In genomic region chr1:207321045-207321789, GRCh38 we compare ENCODE assay signal across 1 cellular context.
TF ChIP-seq lines count a peak whose summit lies in the region.

Gene CD55 (plus strand): TSS chr1:207321678. CDS start chr1:207321766, 88 bp downstream.

TF ChIP-seq in GM12878, 131 proteins besides CTCF, POLR2A, EP300 and RAD21 (continued from another document and continues in another):
- TF ChIP-seq CHD1 (IDR thresholded peaks at IDR 0.05; ENCODE audit: low read depth, low read length), result no peak
- TF ChIP-seq, protein P1, sequence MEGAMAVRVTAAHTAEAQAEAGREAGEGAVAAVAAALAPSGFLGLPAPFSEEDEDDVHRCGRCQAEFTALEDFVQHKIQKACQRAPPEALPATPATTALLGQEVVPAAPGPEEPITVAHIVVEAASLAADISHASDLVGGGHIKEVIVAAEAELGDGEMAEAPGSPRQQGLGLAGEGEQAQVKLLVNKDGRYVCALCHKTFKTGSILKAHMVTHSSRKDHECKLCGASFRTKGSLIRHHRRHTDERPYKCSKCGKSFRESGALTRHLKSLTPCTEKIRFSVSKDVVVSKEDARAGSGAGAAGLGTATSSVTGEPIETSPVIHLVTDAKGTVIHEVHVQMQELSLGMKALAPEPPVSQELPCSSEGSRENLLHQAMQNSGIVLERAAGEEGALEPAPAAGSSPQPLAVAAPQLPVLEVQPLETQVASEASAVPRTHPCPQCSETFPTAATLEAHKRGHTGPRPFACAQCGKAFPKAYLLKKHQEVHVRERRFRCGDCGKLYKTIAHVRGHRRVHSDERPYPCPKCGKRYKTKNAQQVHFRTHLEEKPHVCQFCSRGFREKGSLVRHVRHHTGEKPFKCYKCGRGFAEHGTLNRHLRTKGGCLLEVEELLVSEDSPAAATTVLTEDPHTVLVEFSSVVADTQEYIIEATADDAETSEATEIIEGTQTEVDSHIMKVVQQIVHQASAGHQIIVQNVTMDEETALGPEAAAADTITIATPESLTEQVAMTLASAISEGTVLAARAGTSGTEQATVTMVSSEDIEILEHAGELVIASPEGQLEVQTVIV (IDR thresholded peaks at IDR 0.05; ENCODE audit: borderline replicate concordance, partially characterized antibody), result no peak
- TF ChIP-seq, protein P2, sequence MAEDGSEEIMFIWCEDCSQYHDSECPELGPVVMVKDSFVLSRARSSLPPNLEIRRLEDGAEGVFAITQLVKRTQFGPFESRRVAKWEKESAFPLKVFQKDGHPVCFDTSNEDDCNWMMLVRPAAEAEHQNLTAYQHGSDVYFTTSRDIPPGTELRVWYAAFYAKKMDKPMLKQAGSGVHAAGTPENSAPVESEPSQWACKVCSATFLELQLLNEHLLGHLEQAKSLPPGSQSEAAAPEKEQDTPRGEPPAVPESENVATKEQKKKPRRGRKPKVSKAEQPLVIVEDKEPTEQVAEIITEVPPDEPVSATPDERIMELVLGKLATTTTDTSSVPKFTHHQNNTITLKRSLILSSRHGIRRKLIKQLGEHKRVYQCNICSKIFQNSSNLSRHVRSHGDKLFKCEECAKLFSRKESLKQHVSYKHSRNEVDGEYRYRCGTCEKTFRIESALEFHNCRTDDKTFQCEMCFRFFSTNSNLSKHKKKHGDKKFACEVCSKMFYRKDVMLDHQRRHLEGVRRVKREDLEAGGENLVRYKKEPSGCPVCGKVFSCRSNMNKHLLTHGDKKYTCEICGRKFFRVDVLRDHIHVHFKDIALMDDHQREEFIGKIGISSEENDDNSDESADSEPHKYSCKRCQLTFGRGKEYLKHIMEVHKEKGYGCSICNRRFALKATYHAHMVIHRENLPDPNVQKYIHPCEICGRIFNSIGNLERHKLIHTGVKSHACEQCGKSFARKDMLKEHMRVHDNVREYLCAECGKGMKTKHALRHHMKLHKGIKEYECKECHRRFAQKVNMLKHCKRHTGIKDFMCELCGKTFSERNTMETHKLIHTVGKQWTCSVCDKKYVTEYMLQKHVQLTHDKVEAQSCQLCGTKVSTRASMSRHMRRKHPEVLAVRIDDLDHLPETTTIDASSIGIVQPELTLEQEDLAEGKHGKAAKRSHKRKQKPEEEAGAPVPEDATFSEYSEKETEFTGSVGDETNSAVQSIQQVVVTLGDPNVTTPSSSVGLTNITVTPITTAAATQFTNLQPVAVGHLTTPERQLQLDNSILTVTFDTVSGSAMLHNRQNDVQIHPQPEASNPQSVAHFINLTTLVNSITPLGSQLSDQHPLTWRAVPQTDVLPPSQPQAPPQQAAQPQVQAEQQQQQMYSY (CRISPR knock-in tag; IDR thresholded peaks at IDR 0.05), result no peak
- no peak for TF ChIP-seq ZBTB33 (IDR thresholded peaks at IDR 0.05)
- peak; percentile 94 for TF ChIP-seq NBN (IDR thresholded peaks at IDR 0.05)
- TF ChIP-seq RELA (IDR thresholded peaks at IDR 0.05; ENCODE audit: borderline replicate concordance, partially characterized antibody), result peak; percentile 56
- no peak for TF ChIP-seq ZBTB11 (CRISPR knock-in tag; IDR thresholded peaks at IDR 0.05)
- peak; percentile 97 for TF ChIP-seq RUNX3 (IDR thresholded peaks at IDR 0.05; ENCODE audit: low read length)
- TF ChIP-seq, protein P3, sequence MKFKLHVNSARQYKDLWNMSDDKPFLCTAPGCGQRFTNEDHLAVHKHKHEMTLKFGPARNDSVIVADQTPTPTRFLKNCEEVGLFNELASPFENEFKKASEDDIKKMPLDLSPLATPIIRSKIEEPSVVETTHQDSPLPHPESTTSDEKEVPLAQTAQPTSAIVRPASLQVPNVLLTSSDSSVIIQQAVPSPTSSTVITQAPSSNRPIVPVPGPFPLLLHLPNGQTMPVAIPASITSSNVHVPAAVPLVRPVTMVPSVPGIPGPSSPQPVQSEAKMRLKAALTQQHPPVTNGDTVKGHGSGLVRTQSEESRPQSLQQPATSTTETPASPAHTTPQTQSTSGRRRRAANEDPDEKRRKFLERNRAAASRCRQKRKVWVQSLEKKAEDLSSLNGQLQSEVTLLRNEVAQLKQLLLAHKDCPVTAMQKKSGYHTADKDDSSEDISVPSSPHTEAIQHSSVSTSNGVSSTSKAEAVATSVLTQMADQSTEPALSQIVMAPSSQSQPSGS (IDR thresholded peaks at IDR 0.05; ENCODE audit: low read length), result 0 out of 2 replicates have a peak, but pooled peaks have one; percentile 42
- TF ChIP-seq JUND (IDR thresholded peaks at IDR 0.05; ENCODE audit: low read depth, low read length), result peak; percentile 17; the same call in 1 of the 2 replicates
- TF ChIP-seq REST (IDR thresholded peaks at IDR 0.05; ENCODE audit: low read depth, low read length), result no peak
- TF ChIP-seq MYC (IDR thresholded peaks at IDR 0.05; ENCODE audit: insufficient read depth, insufficient read length, insufficient replicate concordance, low read length, severe bottlenecking), result peak; percentile 38
- TF ChIP-seq MEF2A (IDR thresholded peaks at IDR 0.05; ENCODE audit: insufficient read depth, low read depth, low read length), result 0 out of 2 replicates have a peak, but pooled peaks have one; percentile 3
- peak; percentile 86 for TF ChIP-seq CREM (IDR thresholded peaks at IDR 0.05; ENCODE audit: low read depth)
- TF ChIP-seq, protein P4, sequence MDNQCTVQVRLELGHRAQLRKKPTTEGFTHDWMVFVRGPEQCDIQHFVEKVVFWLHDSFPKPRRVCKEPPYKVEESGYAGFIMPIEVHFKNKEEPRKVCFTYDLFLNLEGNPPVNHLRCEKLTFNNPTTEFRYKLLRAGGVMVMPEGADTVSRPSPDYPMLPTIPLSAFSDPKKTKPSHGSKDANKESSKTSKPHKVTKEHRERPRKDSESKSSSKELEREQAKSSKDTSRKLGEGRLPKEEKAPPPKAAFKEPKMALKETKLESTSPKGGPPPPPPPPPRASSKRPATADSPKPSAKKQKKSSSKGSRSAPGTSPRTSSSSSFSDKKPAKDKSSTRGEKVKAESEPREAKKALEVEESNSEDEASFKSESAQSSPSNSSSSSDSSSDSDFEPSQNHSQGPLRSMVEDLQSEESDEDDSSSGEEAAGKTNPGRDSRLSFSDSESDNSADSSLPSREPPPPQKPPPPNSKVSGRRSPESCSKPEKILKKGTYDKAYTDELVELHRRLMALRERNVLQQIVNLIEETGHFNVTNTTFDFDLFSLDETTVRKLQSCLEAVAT (IDR thresholded peaks at IDR 0.05), result peak; percentile 98
- TF ChIP-seq ZBED1 (IDR thresholded peaks at IDR 0.05; ENCODE audit: borderline replicate concordance), result 0 out of 2 replicates have a peak, but pooled peaks have one; percentile 47
- TF ChIP-seq IRF4 (IDR thresholded peaks at IDR 0.05; ENCODE audit: low read depth, low read length), result 0 out of 2 replicates have a peak, but pooled peaks have one; percentile 36
- peak; percentile 15; the same call in 1 of the 2 replicates for TF ChIP-seq PKNOX1 (IDR thresholded peaks at IDR 0.05)
- peak; percentile 76; the same call in 1 of the 2 replicates for TF ChIP-seq PML (IDR thresholded peaks at IDR 0.05; ENCODE audit: low read length)
- peak; percentile 82 for TF ChIP-seq SP1 (IDR thresholded peaks at IDR 0.05; ENCODE audit: low read depth, low read length)
- TF ChIP-seq MXI1 (IDR thresholded peaks at IDR 0.05; ENCODE audit: low read depth, low read length), result peak; percentile 93
- TF ChIP-seq CHD4 (IDR thresholded peaks at IDR 0.05), result no peak
- peak; percentile 50; the same call in 1 of the 2 replicates for TF ChIP-seq PAX5 (IDR thresholded peaks at IDR 0.05; ENCODE audit: borderline replicate concordance, low read depth, low read length)
- TF ChIP-seq SMARCA5 (IDR thresholded peaks at IDR 0.05), result peak; percentile 15; the same call in 1 of the 2 replicates
- peak; percentile 88 for TF ChIP-seq POLR2AphosphoS5 (IDR thresholded peaks at IDR 0.05; ENCODE audit: low read length)
- TF ChIP-seq CBFB (IDR thresholded peaks at IDR 0.05; ENCODE audit: low read depth), result peak; percentile 96
- TF ChIP-seq, protein P5, sequence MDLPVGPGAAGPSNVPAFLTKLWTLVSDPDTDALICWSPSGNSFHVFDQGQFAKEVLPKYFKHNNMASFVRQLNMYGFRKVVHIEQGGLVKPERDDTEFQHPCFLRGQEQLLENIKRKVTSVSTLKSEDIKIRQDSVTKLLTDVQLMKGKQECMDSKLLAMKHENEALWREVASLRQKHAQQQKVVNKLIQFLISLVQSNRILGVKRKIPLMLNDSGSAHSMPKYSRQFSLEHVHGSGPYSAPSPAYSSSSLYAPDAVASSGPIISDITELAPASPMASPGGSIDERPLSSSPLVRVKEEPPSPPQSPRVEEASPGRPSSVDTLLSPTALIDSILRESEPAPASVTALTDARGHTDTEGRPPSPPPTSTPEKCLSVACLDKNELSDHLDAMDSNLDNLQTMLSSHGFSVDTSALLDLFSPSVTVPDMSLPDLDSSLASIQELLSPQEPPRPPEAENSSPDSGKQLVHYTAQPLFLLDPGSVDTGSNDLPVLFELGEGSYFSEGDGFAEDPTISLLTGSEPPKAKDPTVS (IDR thresholded peaks at IDR 0.05; ENCODE audit: low read depth, low read length), result no peak
- TF ChIP-seq NR2F1 (conservative IDR thresholded peaks at IDR 0.05), result peak; percentile 91
- peak; percentile 38 for TF ChIP-seq SKIL (IDR thresholded peaks at IDR 0.05; ENCODE audit: low read depth, poor library complexity, severe bottlenecking)
- no peak for TF ChIP-seq ZNF384 (IDR thresholded peaks at IDR 0.05; ENCODE audit: borderline replicate concordance, low read depth, low read length)
